ENCODE assay signal across 28 cellular contexts in genomic region chr5:38212307-38212706, GRCh38.
"Had no signal": no experiment of that assay in that cellular context is flagged by ENCODE, and none has a peak within 500 bp of the region (broad histone marks: within the 10 kb centered on the region; RNA-seq: fewer than 3 reads in every experiment).

No MANE protein-coding gene starts in this region.

- H3K9me3 ChIP-seq: colonic mucosa, esophagus squamous epithelium, gastrocnemius medialis, gastroesophageal sphincter had no signal

- H3K36me3 ChIP-seq: colonic mucosa, esophagus muscularis mucosa, esophagus squamous epithelium, gastrocnemius medialis, gastroesophageal sphincter, heart left ventricle, heart right ventricle had no signal

- H3K27me3 ChIP-seq: colonic mucosa, esophagus muscularis mucosa, esophagus squamous epithelium had no signal

- H3K4me1 ChIP-seq: colonic mucosa, esophagus muscularis mucosa, esophagus squamous epithelium, foreskin keratinocyte, gastrocnemius medialis, gastroesophageal sphincter, heart left ventricle, heart right ventricle had no signal

- H3K27ac ChIP-seq: colonic mucosa, coronary artery, dorsolateral prefrontal cortex, epithelial cell of prostate, esophagus muscularis mucosa, esophagus squamous epithelium, foreskin keratinocyte, gastrocnemius medialis, gastroesophageal sphincter, heart left ventricle, heart right ventricle had no signal

- ATAC-seq: effector memory CD8-positive, alpha-beta T cell; esophagus mucosa; foreskin keratinocyte; gastrocnemius medialis; gastroesophageal sphincter; heart left ventricle; heart right ventricle had no signal

- H3K4me3 ChIP-seq: colonic mucosa, coronary artery, dorsolateral prefrontal cortex, esophagus muscularis mucosa, esophagus squamous epithelium, gastrocnemius medialis, gastroesophageal sphincter, heart left ventricle, heart right ventricle had no signal

- DNase-seq: colonic mucosa; cortex of kidney; dermis blood vessel endothelial cell; dorsolateral prefrontal cortex; effector CD4-positive, alpha-beta T cell; effector CD8-positive, alpha-beta T cell; effector memory CD4-positive, alpha-beta T cell; effector memory CD8-positive, alpha-beta T cell; endodermal cell; erythroblast; esophagus squamous epithelium; foreskin fibroblast; foreskin keratinocyte; foreskin melanocyte; gastrocnemius medialis; glutamatergic neuron; head of caudate nucleus; heart left ventricle; heart right ventricle had no signal

- FAIRE-seq: colon, endometrium, endothelial cell of umbilical vein, frontal cortex had no signal
